Comparison of ENCODE assay signal across 2 cellular contexts in the genomic region with DNA sequence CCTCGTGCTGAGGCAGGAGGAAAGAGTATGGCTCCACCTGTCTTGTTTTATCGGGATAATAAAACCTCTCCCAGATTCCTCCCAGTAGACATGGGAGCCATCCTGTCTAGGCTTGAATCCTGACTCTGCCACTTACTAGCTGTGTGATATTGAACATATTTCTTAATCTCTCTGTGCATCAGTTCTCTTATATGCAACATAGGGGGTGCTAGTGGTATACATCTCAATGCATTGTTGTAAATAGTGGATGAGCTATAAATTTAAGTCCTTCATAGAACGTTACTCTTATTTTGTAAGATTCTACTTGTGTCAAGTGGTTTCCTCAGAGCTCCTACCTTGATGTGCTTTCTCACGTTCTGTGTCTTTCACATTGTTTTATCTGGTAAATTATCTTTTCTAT.
TF ChIP-seq lines count a peak whose summit lies in the region.

No MANE protein-coding gene starts in this region.

TF ChIP-seq in IMR-90, 13 proteins besides CTCF, POLR2A, EP300 and RAD21:
- TF ChIP-seq NFE2L2 (IDR thresholded peaks at IDR 0.05; ENCODE audit: low read depth, low read length) (no peak), MAFK (IDR thresholded peaks at IDR 0.05; ENCODE audit: low read depth, low read length) (no peak), MXI1 (IDR thresholded peaks at IDR 0.05; ENCODE audit: borderline replicate concordance, low read depth, low read length) (no peak), BHLHE40 (IDR thresholded peaks at IDR 0.05; ENCODE audit: low read depth, low read length) (no peak), RFX5 (IDR thresholded peaks at IDR 0.05; ENCODE audit: low read depth, low read length) (no peak), CHD1 (IDR thresholded peaks at IDR 0.05; ENCODE audit: low read depth, low read length) (no peak), SMC3 (IDR thresholded peaks at IDR 0.05; ENCODE audit: low read depth, low read length) (no peak), RCOR1 (IDR thresholded peaks at IDR 0.05; ENCODE audit: insufficient replicate concordance, low read length) (no peak), CEBPB (IDR thresholded peaks at IDR 0.05; ENCODE audit: low read depth, low read length) (no peak), FOS (IDR thresholded peaks at IDR 0.05; ENCODE audit: low read depth, low read length) (no peak)
- TF ChIP-seq, protein P1, sequence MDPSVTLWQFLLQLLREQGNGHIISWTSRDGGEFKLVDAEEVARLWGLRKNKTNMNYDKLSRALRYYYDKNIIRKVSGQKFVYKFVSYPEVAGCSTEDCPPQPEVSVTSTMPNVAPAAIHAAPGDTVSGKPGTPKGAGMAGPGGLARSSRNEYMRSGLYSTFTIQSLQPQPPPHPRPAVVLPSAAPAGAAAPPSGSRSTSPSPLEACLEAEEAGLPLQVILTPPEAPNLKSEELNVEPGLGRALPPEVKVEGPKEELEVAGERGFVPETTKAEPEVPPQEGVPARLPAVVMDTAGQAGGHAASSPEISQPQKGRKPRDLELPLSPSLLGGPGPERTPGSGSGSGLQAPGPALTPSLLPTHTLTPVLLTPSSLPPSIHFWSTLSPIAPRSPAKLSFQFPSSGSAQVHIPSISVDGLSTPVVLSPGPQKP (IDR thresholded peaks at IDR 0.05; ENCODE audit: borderline replicate concordance, low read depth, low read length): no peak
- TF ChIP-seq, protein P2, sequence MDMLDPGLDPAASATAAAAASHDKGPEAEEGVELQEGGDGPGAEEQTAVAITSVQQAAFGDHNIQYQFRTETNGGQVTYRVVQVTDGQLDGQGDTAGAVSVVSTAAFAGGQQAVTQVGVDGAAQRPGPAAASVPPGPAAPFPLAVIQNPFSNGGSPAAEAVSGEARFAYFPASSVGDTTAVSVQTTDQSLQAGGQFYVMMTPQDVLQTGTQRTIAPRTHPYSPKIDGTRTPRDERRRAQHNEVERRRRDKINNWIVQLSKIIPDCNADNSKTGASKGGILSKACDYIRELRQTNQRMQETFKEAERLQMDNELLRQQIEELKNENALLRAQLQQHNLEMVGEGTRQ (IDR thresholded peaks at IDR 0.05; ENCODE audit: low read depth, low read length): no peak

TF ChIP-seq in H1, 55 proteins besides CTCF, POLR2A, EP300 and RAD21:
- no peak for TF ChIP-seq CHD2 (IDR thresholded peaks at IDR 0.05; ENCODE audit: low read length)
